Comparison of ENCODE assay signal across 1 cellular context in genomic region chr7:71206183-71206582, GRCh38.
TF ChIP-seq lines count a peak whose summit lies in the region.

No MANE protein-coding gene starts in this region.

TF ChIP-seq in H1, 55 proteins besides CTCF, POLR2A, EP300 and RAD21 (continued from another document):
- no peak for TF ChIP-seq CEBPB (IDR thresholded peaks at IDR 0.05; ENCODE audit: low read depth, low read length)
- no peak for TF ChIP-seq TAF7 (optimal IDR thresholded peaks at IDR 0.05; ENCODE audit: borderline replicate concordance, low read depth, low read length)
- no peak for TF ChIP-seq SP2 (IDR thresholded peaks at IDR 0.05; ENCODE audit: low read length)
- TF ChIP-seq MAFK (IDR thresholded peaks at IDR 0.05; ENCODE audit: low read depth, low read length): no peak
- no peak for TF ChIP-seq KDM4A (IDR thresholded peaks at IDR 0.05; ENCODE audit: low read depth, low read length, severe bottlenecking)
- no peak for TF ChIP-seq RFX5 (IDR thresholded peaks at IDR 0.05; ENCODE audit: borderline replicate concordance, low read depth, low read length)
- TF ChIP-seq BACH1 (IDR thresholded peaks at IDR 0.05; ENCODE audit: low read length): no peak
- no peak for TF ChIP-seq EGR1 (IDR thresholded peaks at IDR 0.05; ENCODE audit: borderline replicate concordance, low read depth, low read length)
- no peak for TF ChIP-seq PHF8 (conservative IDR thresholded peaks at IDR 0.05; ENCODE audit: low read depth, low read length)
- no peak for TF ChIP-seq SIRT6 (IDR thresholded peaks at IDR 0.05; ENCODE audit: low read length)
- no peak for TF ChIP-seq JUND (IDR thresholded peaks at IDR 0.05; ENCODE audit: low read length)
- no peak for TF ChIP-seq CBX8 (IDR thresholded peaks at IDR 0.05; ENCODE audit: borderline replicate concordance, low read depth, low read length)
- no peak for TF ChIP-seq POLR2AphosphoS5 (IDR thresholded peaks at IDR 0.05; ENCODE audit: low read depth, low read length)
- TF ChIP-seq HDAC6 (IDR thresholded peaks at IDR 0.05; ENCODE audit: low read depth, low read length): no peak
- no peak for TF ChIP-seq CBX5 (IDR thresholded peaks at IDR 0.05; ENCODE audit: low read depth, low read length)
- no peak for TF ChIP-seq CHD7 (IDR thresholded peaks at IDR 0.05; ENCODE audit: insufficient replicate concordance, low read length)
- TF ChIP-seq KDM5A (IDR thresholded peaks at IDR 0.05; ENCODE audit: low read length): no peak
